ENCODE assay signal across 19 cellular contexts in genomic region chr5:155878991-155879575, GRCh38.
"Had no signal": no experiment of that assay in that cellular context is flagged by ENCODE, and none has a peak within 500 bp of the region (broad histone marks: within the 10 kb centered on the region; RNA-seq: fewer than 3 reads in every experiment).

No MANE protein-coding gene starts in this region.

- H3K9me3 Mint-ChIP-seq: activated CD4-positive, alpha-beta memory T cell treated with anti-CD3 and anti-CD28 coated beads for 36 hours; naive B cell had no signal

- H3K27ac Mint-ChIP-seq: activated CD4-positive, alpha-beta memory T cell treated with anti-CD3 and anti-CD28 coated beads for 36 hours; activated CD4-positive, alpha-beta T cell treated with anti-CD3 and anti-CD28 coated beads for 36 hours; activated CD8-positive, alpha-beta memory T cell treated with anti-CD3 and anti-CD28 coated beads, Interleukin-2, amount 10 ng/mL, durations not matched to agents 7 days and 5 days; naive B cell had no signal

- H3K27me3 ChIP-seq: adrenal gland, sigmoid colon, stomach, testis, upper lobe of left lung had no signal

- H3K4me1 ChIP-seq: adrenal gland, sigmoid colon, stomach, testis, upper lobe of left lung had no signal

- H3K4me1 Mint-ChIP-seq: activated CD4-positive, alpha-beta T cell treated with anti-CD3 and anti-CD28 coated beads for 36 hours; activated CD8-positive, alpha-beta memory T cell treated with anti-CD3 and anti-CD28 coated beads, Interleukin-2, amount 10 ng/mL, durations not matched to agents 7 days and 5 days; naive B cell had no signal

- H3K4me3 Mint-ChIP-seq: activated CD4-positive, alpha-beta memory T cell treated with anti-CD3 and anti-CD28 coated beads for 36 hours; activated CD4-positive, alpha-beta T cell treated with anti-CD3 and anti-CD28 coated beads for 36 hours; activated CD8-positive, alpha-beta memory T cell treated with anti-CD3 and anti-CD28 coated beads, Interleukin-2, amount 10 ng/mL, durations not matched to agents 7 days and 5 days; naive B cell had no signal

- DNase-seq: activated CD4-positive, alpha-beta memory T cell treated with anti-CD3 and anti-CD28 coated beads for 36 hours; activated CD4-positive, alpha-beta T cell treated with anti-CD3 and anti-CD28 coated beads for 36 hours; activated CD8-positive, alpha-beta memory T cell treated with anti-CD3 and anti-CD28 coated beads, Interleukin-2, amount 10 ng/mL, durations not matched to agents 7 days and 5 days; activated naive CD4-positive, alpha-beta T cell treated with anti-CD3 and anti-CD28 coated beads, Interleukin-2, amount 50 U/mL, for 16 hours; activated T-cell treated with anti-CD3 and anti-CD28 coated beads, Interleukin-2, amount 50 U/mL, for 1 hour; adrenal gland; caudate nucleus; hippocampal formation; left ventricle myocardium inferior; naive B cell; sigmoid colon; stimulated activated CD4-positive, alpha-beta T cell treated with anti-CD3 and anti-CD28 coated beads, Interleukin-12 subunit alpha, Interleukin-12 subunit beta, amount 100 ng/mL, for 4 hours; stimulated activated CD4-positive, alpha-beta T cell treated with anti-CD3 and anti-CD28 coated beads, Interleukin-2, amount 100 ng/mL, for 24 hours; stomach; testis; upper lobe of left lung had no signal

- ATAC-seq: activated CD4-positive, alpha-beta T cell treated with anti-CD3 and anti-CD28 coated beads for 36 hours; activated CD8-positive, alpha-beta memory T cell treated with anti-CD3 and anti-CD28 coated beads, Interleukin-2, amount 10 ng/mL, durations not matched to agents 7 days and 5 days; esophagus mucosa had no signal

- H3K36me3 ChIP-seq: adrenal gland, left ventricle myocardium inferior, sigmoid colon, stomach, upper lobe of left lung had no signal

- FAIRE-seq: colon had no signal

- H2AFZ ChIP-seq: parathyroid adenoma had no signal

- H3K9ac ChIP-seq: parathyroid adenoma had no signal

- H3K36me3 Mint-ChIP-seq: activated CD4-positive, alpha-beta memory T cell treated with anti-CD3 and anti-CD28 coated beads for 36 hours; activated CD8-positive, alpha-beta memory T cell treated with anti-CD3 and anti-CD28 coated beads, Interleukin-2, amount 10 ng/mL, durations not matched to agents 7 days and 5 days; naive B cell had no signal

- H3K9me3 ChIP-seq: adrenal gland, left ventricle myocardium inferior, sigmoid colon, stomach, testis, upper lobe of left lung had no signal

- H3K27me3 Mint-ChIP-seq: activated CD8-positive, alpha-beta memory T cell treated with anti-CD3 and anti-CD28 coated beads, Interleukin-2, amount 10 ng/mL, durations not matched to agents 7 days and 5 days; naive B cell had no signal

- H3K4me3 ChIP-seq: adrenal gland, left ventricle myocardium inferior, sigmoid colon, stomach, testis, upper lobe of left lung had no signal

- H3K27ac ChIP-seq: adrenal gland, left ventricle myocardium inferior, parathyroid adenoma, sigmoid colon, stomach, testis, upper lobe of left lung had no signal
